Comparison of ENCODE assay signal across 1 cellular context in genomic region chr19:45927565-45928261, GRCh38.
A peak's percentile ranks its signal among the peaks of the same experiment; 100 is the strongest.
TF ChIP-seq lines count a peak whose summit lies in the region.

No MANE protein-coding gene starts in this region.

TF ChIP-seq in HepG2, 621 proteins besides CTCF, POLR2A, EP300 and RAD21 (continued from another document and continues in another):
- TF ChIP-seq ZNF280D (CRISPR knock-in tag; IDR thresholded peaks at IDR 0.05) (no peak), GLMP (CRISPR knock-in tag; IDR thresholded peaks at IDR 0.05; ENCODE audit: borderline replicate concordance) (no peak), PAXIP1 (CRISPR knock-in tag; conservative IDR thresholded peaks at IDR 0.05) (no peak), ONECUT2 (CRISPR knock-in tag; IDR thresholded peaks at IDR 0.05) (no peak), TFAP4 (IDR thresholded peaks at IDR 0.05; ENCODE audit: borderline replicate concordance, low read depth) (peak; percentile 48; the same call in 1 of the 2 replicates), ZFP36L1 (CRISPR knock-in tag; IDR thresholded peaks at IDR 0.05) (peak; percentile 93), ZNF367 (CRISPR knock-in tag; IDR thresholded peaks at IDR 0.05; ENCODE audit: borderline replicate concordance) (no peak), NFYC (CRISPR knock-in tag; IDR thresholded peaks at IDR 0.05) (peak; percentile 100), ZNF615 (CRISPR knock-in tag; IDR thresholded peaks at IDR 0.05; ENCODE audit: borderline replicate concordance) (no peak), BCLAF1 (IDR thresholded peaks at IDR 0.05) (no peak), ZBTB14 (CRISPR knock-in tag; IDR thresholded peaks at IDR 0.05) (no peak), ZBTB2 (CRISPR knock-in tag; IDR thresholded peaks at IDR 0.05; ENCODE audit: low read depth) (peak; percentile 47; the same call in 1 of the 2 replicates), RXRB (CRISPR knock-in tag; IDR thresholded peaks at IDR 0.05; ENCODE audit: borderline replicate concordance) (peak; percentile 32; the same call in 1 of the 2 replicates), ZNF207 (IDR thresholded peaks at IDR 0.05; ENCODE audit: borderline replicate concordance) (no peak), ZNF766 (CRISPR knock-in tag; IDR thresholded peaks at IDR 0.05; ENCODE audit: borderline replicate concordance) (0 out of 2 replicates have a peak, but pooled peaks have one; percentile 60), AGO1 (IDR thresholded peaks at IDR 0.05; ENCODE audit: low read depth, low read length, poor library complexity, severe bottlenecking) (no peak), ZBTB38 (CRISPR knock-in tag; IDR thresholded peaks at IDR 0.05) (no peak), ZNF234 (CRISPR knock-in tag; conservative IDR thresholded peaks at IDR 0.05) (no peak), MTERF4 (CRISPR knock-in tag; IDR thresholded peaks at IDR 0.05) (no peak), TBL1XR1 (IDR thresholded peaks at IDR 0.05; ENCODE audit: borderline replicate concordance, low read length, partially characterized antibody) (peak; percentile 62), PRPF4 (IDR thresholded peaks at IDR 0.05; ENCODE audit: low read depth, low read length, poor library complexity, severe bottlenecking) (no peak), ZNF839 (CRISPR knock-in tag; IDR thresholded peaks at IDR 0.05; ENCODE audit: borderline replicate concordance) (no peak), ZBTB40 (IDR thresholded peaks at IDR 0.05) (no peak), ZBTB40 (CRISPR knock-in tag; IDR thresholded peaks at IDR 0.05) (no peak)
